ENCODE assay signal across 36 cellular contexts in genomic region chr5:143757116-143757515, GRCh38. TPM values are rescaled to one million over a fixed set of nuclear protein-coding genes. Genes with fewer than 3 reads are reported as not detected.
DNase-seq lines count a peak whose midpoint lies in the region; FAIRE-seq and TF ChIP-seq lines count a peak whose summit lies in the region.
"Had no signal": no experiment of that assay in that cellular context is flagged by ENCODE, and none has a peak within 500 bp of the region (broad histone marks: within the 10 kb centered on the region; RNA-seq: fewer than 3 reads in every experiment).

No MANE protein-coding gene starts in this region.

- no peaks in the 10 kb centered on the region for H3K79me2 ChIP-seq in OCI-LY1 (ENCODE audit: insufficient read depth, low read length)

- no peak overlapping the region for H3K4me2 ChIP-seq in OCI-LY1 (ENCODE audit: low read length)
- H3K4me2 ChIP-seq: A549, SK-N-SH had no signal

- no peaks in the 10 kb centered on the region for H3K9me2 ChIP-seq in OCI-LY1 (ENCODE audit: low read depth, low read length)
- H3K9me2 ChIP-seq: SK-N-SH had no signal

- no peaks in the 10 kb centered on the region for H3K36me3 ChIP-seq in OCI-LY1 (ENCODE audit: insufficient read depth, low read length)
- H3K36me3 ChIP-seq: adrenal gland, brain microvascular endothelial cell, prostate gland, thyroid gland, vagina had no signal

- H2AFZ ChIP-seq in OCI-LY1 (ENCODE audit: low read length): peak overlapping the region; percentile 88; the same call in 1 of the 2 replicates

- no peaks in the 10 kb centered on the region for H4K20me1 ChIP-seq in OCI-LY1 (ENCODE audit: insufficient read depth, low read length)

- TF ChIP-seq CTCF in OCI-LY1 (IDR thresholded peaks at IDR 0.05; ENCODE audit: low read length) (no peak), fibroblast of villous mesenchyme (IDR thresholded peaks at IDR 0.05; ENCODE audit: insufficient read depth, low read depth, low read length) (no peak), GM20000 (IDR thresholded peaks at IDR 0.05; ENCODE audit: extremely low read depth, missing control alignments) (no peak)

- H3K4me1 ChIP-seq in OCI-LY1 (ENCODE audit: insufficient read depth, low read length, severe bottlenecking): peaks cover 3% of the 10 kb centered on the region
- H3K4me1 ChIP-seq: A549, adrenal gland, prostate gland, thyroid gland, vagina had no signal

- peak; percentile 42 for DNase-seq in AG08395 (ENCODE audit: low spot score)
- DNase-seq in GM19239 (ENCODE audit: insufficient read length, low spot score): no peak
- peak; percentile 11 for DNase-seq in fibroblast of villous mesenchyme (ENCODE audit: low read depth)
- no peak for DNase-seq in GM20000 (ENCODE audit: low spot score)
- no peak for DNase-seq in superior temporal gyrus (ENCODE audit: extremely low spot score)
- no peak for DNase-seq in LoVo (ENCODE audit: low spot score)
- DNase-seq in cerebellum (ENCODE audit: low spot score): no peak
- DNase-seq: activated CD4-positive, alpha-beta T cell treated with anti-CD3 and anti-CD28 coated beads, Interleukin-2, amount 50 U/mL, for 48 hours; activated naive CD4-positive, alpha-beta T cell treated with Interleukin-2 at 50 U/mL for 16 hours; adrenal gland; brain microvascular endothelial cell; CD8-positive, alpha-beta memory T cell; DMS 273 treated with DMSO at 0.1 percent for 48 hours; effector memory CD4-positive, alpha-beta T cell; GOT3; HFFc6; Kasumi-1; left cardiac atrium; mammary epithelial cell; NCI-H1694 treated with DMSO at 0.1 percent for 48 hours; NCI-H526; SK-N-SH; stimulated activated naive CD8-positive, alpha-beta T cell treated with anti-CD3 and anti-CD28 coated beads, Interleukin-15, amount 100 ng/mL, for 72 hours; thyroid gland had no signal

- FAIRE-seq in GM19239 (lab: Jason Lieb, UNC): peak; percentile 73
- FAIRE-seq: A549, colon, frontal cortex, GM18507, HepG2, TTC549 had no signal

- H3K9ac ChIP-seq in OCI-LY1 (ENCODE audit: low read length): no peak overlapping the region
- H3K9ac ChIP-seq: SK-N-SH had no signal

- no peak overlapping the region for H3K27ac ChIP-seq in OCI-LY1 (ENCODE audit: low read depth, low read length, poor library complexity, severe bottlenecking)
- H3K27ac ChIP-seq: A549, adrenal gland, brain microvascular endothelial cell, prostate gland, RWPE1, thyroid gland, vagina had no signal

- no peaks in the 10 kb centered on the region for H3K27me3 ChIP-seq in OCI-LY1 (ENCODE audit: insufficient read depth, low read length)
- H3K27me3 ChIP-seq: adrenal gland, brain microvascular endothelial cell, thyroid gland, vagina had no signal

- no peak overlapping the region for H3K4me3 ChIP-seq in OCI-LY1 (ENCODE audit: low read depth, low read length, poor library complexity, severe bottlenecking)
- no peak overlapping the region for H3K4me3 ChIP-seq in fibroblast of villous mesenchyme (ENCODE audit: low read depth, low read length)
- H3K4me3 ChIP-seq: A549, adrenal gland, prostate gland, thyroid gland, vagina had no signal

- H3K9me3 ChIP-seq in OCI-LY1 (ENCODE audit: low read length): no peaks in the 10 kb centered on the region
- H3K9me3 ChIP-seq: A549, adrenal gland, prostate gland, SK-N-SH, thyroid gland, vagina had no signal

- no peaks in the 10 kb centered on the region for H3F3A ChIP-seq in OCI-LY1 (ENCODE audit: insufficient read depth, low read length)

RNA-seq across cellular contexts. Expression of gene HMHB1, which starts 54.8 kb away (rescaled TPM):
- total RNA-seq in fibroblast of villous mesenchyme (not detected in 2 replicates), cerebellum (not detected)
- total RNA-seq: adrenal gland; B cell; CD8-positive, alpha-beta memory T cell; epithelial cell of proximal tubule; frontal cortex; HepG2; HFFc6; left cardiac atrium; mammary epithelial cell; prostate gland; thyroid gland; vagina had no signal

Comparison
In these comparisons a context has a peak if more than half of its experiments do, and no peak if none do; other contexts are left out.
1. DNase-seq: peak in AG08395 (single experiment) and fibroblast of villous mesenchyme (single experiment); none in GM19239 (single experiment), GM20000 (single experiment), superior temporal gyrus (single experiment), LoVo (single experiment) and cerebellum (single experiment).